In the genomic region with DNA sequence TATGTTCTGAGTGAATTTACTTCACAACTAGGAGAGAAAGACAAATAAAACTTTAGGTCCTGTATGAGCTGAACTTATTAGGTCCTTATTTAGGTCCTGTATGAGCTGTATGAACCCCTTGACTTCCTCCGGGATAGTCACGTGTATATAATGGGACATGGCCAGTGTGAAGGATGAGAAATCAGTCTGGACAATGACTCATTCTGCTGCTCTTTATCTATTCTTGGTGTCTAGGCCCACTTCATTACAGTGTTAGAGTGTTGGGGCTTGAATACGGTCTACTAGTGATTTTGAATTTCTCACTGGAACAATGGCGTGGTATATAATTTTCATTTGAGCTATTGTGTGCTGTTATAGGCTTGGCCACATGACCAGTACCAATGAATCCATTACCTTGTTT, we compare ENCODE assay signal across 31 cellular contexts. TPM values are rescaled to one million over a fixed set of nuclear protein-coding genes. Genes with fewer than 3 reads are reported as not detected.
DNase-seq lines count a peak whose midpoint lies in the region; ATAC-seq and TF ChIP-seq lines count a peak whose summit lies in the region.
"Had no signal": no experiment of that assay in that cellular context is flagged by ENCODE, and none has a peak within 500 bp of the region (broad histone marks: within the 10 kb centered on the region; RNA-seq: fewer than 3 reads in every experiment).

No MANE protein-coding gene starts in this region.

- peak; percentile 45 for DNase-seq in RPMI7951 (ENCODE audit: low read depth)
- DNase-seq in choroid plexus epithelial cell (ENCODE audit: low read depth), result peak; percentile 4
- no peak for DNase-seq in mesothelial cell of epicardium (ENCODE audit: low spot score in 2 of 2, unreplicated experiment in 2 of 2)
- no peak for DNase-seq in COLO668 (lab: John Stamatoyannopoulos, UW; ENCODE audit: unreplicated experiment)
- DNase-seq in stimulated activated CD4-positive, alpha-beta T cell treated with anti-CD3 and anti-CD28 coated beads, Interleukin-4, amount 100 ng/mL, for 4 hours, result no peak
- DNase-seq: activated CD4-positive, alpha-beta T cell treated with anti-CD3 and anti-CD28 coated beads, Interleukin-2, amount 50 U/mL, for 4 hours; activated CD8-positive, alpha-beta memory T cell treated with anti-CD3 and anti-CD28 coated beads, Interleukin-2, amount 50 U/mL, for 4 hours; aorta; HFFc6; hippocampal formation; islet precursor cell; NCI-H1048; NCI-H1694 treated with DMSO at 0.1 percent for 48 hours; NCI-H2171; NCI-H526; right cardiac atrium; stimulated activated naive CD8-positive, alpha-beta T cell treated with anti-CD3 and anti-CD28 coated beads, Interleukin-15, Interleukin-2, amounts not matched to agents 100 U/mL and 50 U/mL, for 24 hours; T-helper 2 cell; thyroid gland had no signal

- no peaks in the 10 kb centered on the region for H3K36me3 Mint-ChIP-seq in mesothelial cell of epicardium
- H3K36me3 Mint-ChIP-seq: natural killer cell treated with Interleukin-12 subunit alpha and Interleukin-12 subunit beta and Interleukin-15 and Interleukin-18, amount 100 ng/mL, for 72 hours had no signal

- H3K9me3 ChIP-seq in HEK293 (ENCODE audit: control insufficient read depth, insufficient read depth, low read depth, low read length), result no peaks in the 10 kb centered on the region
- H3K9me3 ChIP-seq: gastroesophageal sphincter, thyroid gland had no signal

- ATAC-seq in HG03159 (IDR thresholded peaks at IDR 0.05; ENCODE audit: unreplicated experiment), result no peak
- no peak for ATAC-seq in esophagus mucosa
- ATAC-seq: activated naive CD4-positive, alpha-beta T cell treated with anti-CD3 and anti-CD28 coated beads, Interleukin-2, amount 50 U/mL, for 72 hours; activated T-helper 17 cell treated with anti-CD3 and anti-CD28 coated beads, Interleukin-2, amount 50 U/mL, for 72 hours; gastroesophageal sphincter; natural killer cell treated with Interleukin-12 subunit alpha and Interleukin-12 subunit beta and Interleukin-15 and Interleukin-18, amount 100 ng/mL, for 72 hours; right cardiac atrium; stimulated activated naive CD8-positive, alpha-beta T cell treated with anti-CD3 and anti-CD28 coated beads, Interleukin-15, Interleukin-2, amounts not matched to agents 100 U/mL and 50 U/mL, for 24 hours had no signal

- peaks cover 11% of the 10 kb centered on the region; the same call in 1 of the 2 replicates for H3K4me1 ChIP-seq in HEK293 (ENCODE audit: control insufficient read depth, insufficient read depth, low read length)
- H3K4me1 ChIP-seq: gastroesophageal sphincter, parathyroid adenoma, thyroid gland had no signal

- H3K27me3 Mint-ChIP-seq in mesothelial cell of epicardium (ENCODE audit: low read depth), result no peaks in the 10 kb centered on the region
- H3K27me3 Mint-ChIP-seq: activated T-helper 17 cell treated with anti-CD3 and anti-CD28 coated beads, Interleukin-2, amount 50 U/mL, for 72 hours; central memory CD8-positive, alpha-beta T cell had no signal

- H3K4me3 ChIP-seq in HEK293 (ENCODE audit: low read depth, low read length) (no peak overlapping the region), choroid plexus epithelial cell (ENCODE audit: low read depth, low read length) (no peak overlapping the region)
- H3K4me3 ChIP-seq: gastroesophageal sphincter, SK-N-MC, thyroid gland had no signal

- POLR2A ChIA-PET in HEK293 (lab: Yijun Ruan, JAX), result interaction anchor here (1.0 kb wide), 1 partner anchor 21 kb away, joined by 4 read pairs; no protein-coding TSS in a partner anchor

- TF ChIP-seq CTCF in HEK293 (tag by site-specific recombination; IDR thresholded peaks at IDR 0.05) (no peak), choroid plexus epithelial cell (conservative IDR thresholded peaks at IDR 0.05; ENCODE audit: low read depth, low read length) (no peak), mesothelial cell of epicardium (IDR thresholded peaks at IDR 0.05; ENCODE audit: unreplicated experiment) (no peak)

- H3K27ac ChIP-seq in HEK293 (ENCODE audit: extremely low read depth, low read depth, low read length), result no peak overlapping the region
- H3K27ac ChIP-seq: C4-2B, gastroesophageal sphincter, KMS-11, parathyroid adenoma, SK-N-MC, thyroid gland had no signal

- H3K4me3 Mint-ChIP-seq in mesothelial cell of epicardium, result no peak overlapping the region
- H3K4me3 Mint-ChIP-seq: activated T-helper 17 cell treated with anti-CD3 and anti-CD28 coated beads, Interleukin-2, amount 50 U/mL, for 72 hours; central memory CD8-positive, alpha-beta T cell; HFFc6; natural killer cell treated with Interleukin-12 subunit alpha and Interleukin-12 subunit beta and Interleukin-15 and Interleukin-18, amount 100 ng/mL, for 72 hours had no signal

- H3K9me3 Mint-ChIP-seq in mesothelial cell of epicardium, result no peaks in the 10 kb centered on the region
- H3K9me3 Mint-ChIP-seq: activated naive CD4-positive, alpha-beta T cell treated with anti-CD3 and anti-CD28 coated beads, Interleukin-2, amount 50 U/mL, for 72 hours; activated T-helper 17 cell treated with anti-CD3 and anti-CD28 coated beads, Interleukin-2, amount 50 U/mL, for 72 hours; central memory CD8-positive, alpha-beta T cell; HFFc6; natural killer cell treated with Interleukin-12 subunit alpha and Interleukin-12 subunit beta and Interleukin-15 and Interleukin-18, amount 100 ng/mL, for 72 hours had no signal

- H3K36me3 ChIP-seq in HEK293 (ENCODE audit: control insufficient read depth in 2 of 2, insufficient read depth in 1 of 2, low read length in 2 of 2), result no peaks in the 10 kb centered on the region
- H3K36me3 ChIP-seq: gastroesophageal sphincter, thyroid gland had no signal

- H3K4me1 Mint-ChIP-seq in mesothelial cell of epicardium, result peaks cover 58% of the 10 kb centered on the region

- peak overlapping the region; percentile 92 for H3K27ac Mint-ChIP-seq in mesothelial cell of epicardium
- H3K27ac Mint-ChIP-seq: activated naive CD4-positive, alpha-beta T cell treated with anti-CD3 and anti-CD28 coated beads, Interleukin-2, amount 50 U/mL, for 72 hours; activated T-helper 17 cell treated with anti-CD3 and anti-CD28 coated beads, Interleukin-2, amount 50 U/mL, for 72 hours; HFFc6 had no signal

- CTCF ChIA-PET in HEK293 (lab: Yijun Ruan, JAX), result interaction anchor here (0.7 to 1.6 kb wide), 4 partner anchors 10 to 379 kb away, joined by 3 to 5 read pairs (median 4); no protein-coding TSS in a partner anchor

TF ChIP-seq in HEK293, 187 proteins besides CTCF, POLR2A, EP300 and RAD21:
- TF ChIP-seq ZNF600 (tag by site-specific recombination; IDR thresholded peaks at IDR 0.05) (0 out of 2 replicates have a peak, but pooled peaks have one; percentile 28), ZNF610 (tag by site-specific recombination; IDR thresholded peaks at IDR 0.05; ENCODE audit: borderline replicate concordance) (no peak)
- TF ChIP-seq, protein P1, sequence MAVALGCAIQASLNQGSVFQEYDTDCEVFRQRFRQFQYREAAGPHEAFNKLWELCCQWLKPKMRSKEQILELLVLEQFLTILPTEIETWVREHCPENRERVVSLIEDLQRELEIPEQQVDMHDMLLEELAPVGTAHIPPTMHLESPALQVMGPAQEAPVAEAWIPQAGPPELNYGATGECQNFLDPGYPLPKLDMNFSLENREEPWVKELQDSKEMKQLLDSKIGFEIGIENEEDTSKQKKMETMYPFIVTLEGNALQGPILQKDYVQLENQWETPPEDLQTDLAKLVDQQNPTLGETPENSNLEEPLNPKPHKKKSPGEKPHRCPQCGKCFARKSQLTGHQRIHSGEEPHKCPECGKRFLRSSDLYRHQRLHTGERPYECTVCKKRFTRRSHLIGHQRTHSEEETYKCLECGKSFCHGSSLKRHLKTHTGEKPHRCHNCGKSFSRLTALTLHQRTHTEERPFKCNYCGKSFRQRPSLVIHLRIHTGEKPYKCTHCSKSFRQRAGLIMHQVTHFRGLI (tag by site-specific recombination; IDR thresholded peaks at IDR 0.05), result no peak

RNA-seq across cellular contexts. Expression of gene STK26, which starts 21.9 kb away (rescaled TPM):
- total RNA-seq in RPMI7951 (2014; rRNA removed; shearing (Covaris generic)), result 9.4 and 10.2 TPM in 2 replicates
- total RNA-seq in mesothelial cell of epicardium (96.0 to 104 TPM (median 103 TPM) in 3 replicates), esophagus mucosa (14.5 TPM)

Comparison
In these comparisons a context has a peak if more than half of its experiments do, and no peak if none do; other contexts are left out.
1. DNase-seq: peak in RPMI7951 (single experiment) and choroid plexus epithelial cell (single experiment); none in mesothelial cell of epicardium (0 of 2), COLO668 (single experiment) and stimulated activated CD4-positive, alpha-beta T cell treated with anti-CD3 and anti-CD28 coated beads, Interleukin-4, amount 100 ng/mL, for 4 hours (0 of 2).